ENCODE assay signal across 1 cellular context in genomic region chr15:96347181-96348111, GRCh38.
A peak's percentile ranks its signal among the peaks of the same experiment; 100 is the strongest.
TF ChIP-seq lines count a peak whose summit lies in the region.

No MANE protein-coding gene starts in this region.

TF ChIP-seq in H1, 55 proteins besides CTCF, POLR2A, EP300 and RAD21 (continued from another document):
- TF ChIP-seq JUN (IDR thresholded peaks at IDR 0.05; ENCODE audit: low read depth, low read length) (no peak), SAP30 (IDR thresholded peaks at IDR 0.05; ENCODE audit: insufficient read depth, insufficient replicate concordance, low read length) (no peak), CBX8 (IDR thresholded peaks at IDR 0.05; ENCODE audit: borderline replicate concordance, low read depth, low read length) (peak; percentile 81; the same call in 1 of the 2 replicates), SP4 (IDR thresholded peaks at IDR 0.05; ENCODE audit: low read length) (no peak), EZH2 (IDR thresholded peaks at IDR 0.05; ENCODE audit: low read depth, low read length, severe bottlenecking) (peak; percentile 70), KDM4A (IDR thresholded peaks at IDR 0.05; ENCODE audit: low read depth, low read length, severe bottlenecking) (no peak), POU5F1 (IDR thresholded peaks at IDR 0.05; ENCODE audit: low read depth, low read length) (no peak), SUZ12 (IDR thresholded peaks at IDR 0.05; ENCODE audit: low read length) (peak; percentile 66), RXRA (IDR thresholded peaks at IDR 0.05; ENCODE audit: insufficient read depth, low read depth, low read length) (no peak), TAF1 (IDR thresholded peaks at IDR 0.05; ENCODE audit: low read depth, low read length) (no peak), USF2 (IDR thresholded peaks at IDR 0.05; ENCODE audit: low read length) (no peak), YY1 (IDR thresholded peaks at IDR 0.05; ENCODE audit: low read depth, low read length) (no peak), BACH1 (IDR thresholded peaks at IDR 0.05; ENCODE audit: low read length) (no peak), KDM5A (IDR thresholded peaks at IDR 0.05; ENCODE audit: low read length) (no peak), HDAC6 (IDR thresholded peaks at IDR 0.05; ENCODE audit: low read depth, low read length) (no peak), ZNF274 (IDR thresholded peaks at IDR 0.05; ENCODE audit: borderline replicate concordance, extremely low read depth, low read length) (no peak)
